ENCODE assay signal across 2 cellular contexts in the genomic region with DNA sequence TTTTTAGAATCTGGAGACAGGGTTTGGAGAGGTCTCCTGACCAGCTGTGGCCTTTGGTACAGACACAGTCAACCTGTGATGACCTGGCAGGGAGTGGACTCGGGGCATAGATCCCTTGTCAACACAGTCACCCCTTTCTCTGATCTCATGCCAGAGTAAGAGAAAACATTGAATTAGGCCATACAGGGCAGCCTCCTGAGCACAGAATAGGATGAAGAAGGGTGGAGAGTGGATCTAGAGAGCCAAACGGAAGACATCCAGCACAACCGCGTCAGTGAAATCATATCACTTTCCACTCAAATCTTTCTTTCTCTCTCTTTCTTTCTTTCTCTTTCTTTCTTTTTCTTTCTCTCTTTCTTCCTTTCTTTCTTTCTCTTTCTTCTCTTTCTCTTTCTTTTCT.
A peak's percentile ranks its signal among the peaks of the same experiment; 100 is the strongest.
TF ChIP-seq lines count a peak whose summit lies in the region.

No MANE protein-coding gene starts in this region.

TF ChIP-seq in IMR-90, 13 proteins besides CTCF, POLR2A, EP300 and RAD21 (continued from another document):
- TF ChIP-seq BHLHE40 (IDR thresholded peaks at IDR 0.05; ENCODE audit: low read depth, low read length) (no peak), RCOR1 (IDR thresholded peaks at IDR 0.05; ENCODE audit: insufficient replicate concordance, low read length) (no peak), NFE2L2 (IDR thresholded peaks at IDR 0.05; ENCODE audit: low read depth, low read length) (no peak), RFX5 (IDR thresholded peaks at IDR 0.05; ENCODE audit: low read depth, low read length) (no peak), MAZ (IDR thresholded peaks at IDR 0.05; ENCODE audit: borderline replicate concordance, low read depth, low read length) (no peak), MXI1 (IDR thresholded peaks at IDR 0.05; ENCODE audit: borderline replicate concordance, low read depth, low read length) (no peak), MAFK (IDR thresholded peaks at IDR 0.05; ENCODE audit: low read depth, low read length) (no peak), CHD1 (IDR thresholded peaks at IDR 0.05; ENCODE audit: low read depth, low read length) (no peak), FOS (IDR thresholded peaks at IDR 0.05; ENCODE audit: low read depth, low read length) (no peak), SMC3 (IDR thresholded peaks at IDR 0.05; ENCODE audit: low read depth, low read length) (no peak)
- TF ChIP-seq, protein P1, sequence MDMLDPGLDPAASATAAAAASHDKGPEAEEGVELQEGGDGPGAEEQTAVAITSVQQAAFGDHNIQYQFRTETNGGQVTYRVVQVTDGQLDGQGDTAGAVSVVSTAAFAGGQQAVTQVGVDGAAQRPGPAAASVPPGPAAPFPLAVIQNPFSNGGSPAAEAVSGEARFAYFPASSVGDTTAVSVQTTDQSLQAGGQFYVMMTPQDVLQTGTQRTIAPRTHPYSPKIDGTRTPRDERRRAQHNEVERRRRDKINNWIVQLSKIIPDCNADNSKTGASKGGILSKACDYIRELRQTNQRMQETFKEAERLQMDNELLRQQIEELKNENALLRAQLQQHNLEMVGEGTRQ (IDR thresholded peaks at IDR 0.05; ENCODE audit: low read depth, low read length): no peak
- TF ChIP-seq, protein P2, sequence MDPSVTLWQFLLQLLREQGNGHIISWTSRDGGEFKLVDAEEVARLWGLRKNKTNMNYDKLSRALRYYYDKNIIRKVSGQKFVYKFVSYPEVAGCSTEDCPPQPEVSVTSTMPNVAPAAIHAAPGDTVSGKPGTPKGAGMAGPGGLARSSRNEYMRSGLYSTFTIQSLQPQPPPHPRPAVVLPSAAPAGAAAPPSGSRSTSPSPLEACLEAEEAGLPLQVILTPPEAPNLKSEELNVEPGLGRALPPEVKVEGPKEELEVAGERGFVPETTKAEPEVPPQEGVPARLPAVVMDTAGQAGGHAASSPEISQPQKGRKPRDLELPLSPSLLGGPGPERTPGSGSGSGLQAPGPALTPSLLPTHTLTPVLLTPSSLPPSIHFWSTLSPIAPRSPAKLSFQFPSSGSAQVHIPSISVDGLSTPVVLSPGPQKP (IDR thresholded peaks at IDR 0.05; ENCODE audit: borderline replicate concordance, low read depth, low read length): no peak

TF ChIP-seq in HepG2, 621 proteins besides CTCF, POLR2A, EP300 and RAD21 (continues in another document):
- TF ChIP-seq TCF7 (IDR thresholded peaks at IDR 0.05; ENCODE audit: low read depth) (peak; percentile 69; the same call in 1 of the 2 replicates), RORA (CRISPR knock-in tag; IDR thresholded peaks at IDR 0.05) (no peak), TEAD3 (CRISPR knock-in tag; optimal IDR thresholded peaks at IDR 0.05; ENCODE audit: borderline replicate concordance) (peak; percentile 21), BHLHE40 (IDR thresholded peaks at IDR 0.05; ENCODE audit: low read length) (0 out of 2 replicates have a peak, but pooled peaks have one; percentile 20), IKZF1 (IDR thresholded peaks at IDR 0.05) (no peak), RARA (CRISPR knock-in tag; IDR thresholded peaks at IDR 0.05) (peak; percentile 90), ZEB1 (IDR thresholded peaks at IDR 0.05; ENCODE audit: insufficient replicate concordance, low read depth) (no peak), SKI (IDR thresholded peaks at IDR 0.05; ENCODE audit: partially characterized antibody) (peak; percentile 16), ZIK1 (CRISPR knock-in tag; IDR thresholded peaks at IDR 0.05; ENCODE audit: borderline replicate concordance, low read depth) (no peak), AGO1 (IDR thresholded peaks at IDR 0.05; ENCODE audit: low read depth, low read length, poor library complexity, severe bottlenecking) (no peak), RXRB (CRISPR knock-in tag; IDR thresholded peaks at IDR 0.05; ENCODE audit: borderline replicate concordance) (peak; percentile 56; the same call in 1 of the 2 replicates), HIVEP1 (CRISPR knock-in tag; IDR thresholded peaks at IDR 0.05) (no peak), ZNF335 (CRISPR knock-in tag; IDR thresholded peaks at IDR 0.05) (no peak), DNMT1 (CRISPR knock-in tag; IDR thresholded peaks at IDR 0.05) (no peak), ZNF839 (CRISPR knock-in tag; IDR thresholded peaks at IDR 0.05; ENCODE audit: borderline replicate concordance) (no peak), FOSL2 (CRISPR knock-in tag; IDR thresholded peaks at IDR 0.05) (0 out of 2 replicates have a peak, but pooled peaks have one; percentile 19), ZNF713 (CRISPR knock-in tag; IDR thresholded peaks at IDR 0.05) (no peak), NFIB (CRISPR knock-in tag; IDR thresholded peaks at IDR 0.05; ENCODE audit: borderline replicate concordance) (no peak), BCL6 (CRISPR knock-in tag; IDR thresholded peaks at IDR 0.05) (0 out of 2 replicates have a peak, but pooled peaks have one; percentile 16), HNRNPK (IDR thresholded peaks at IDR 0.05; ENCODE audit: low read depth, low read length, poor library complexity, severe bottlenecking) (peak; percentile 24), FOXO1 (CRISPR knock-in tag; IDR thresholded peaks at IDR 0.05) (peak; percentile 75; the same call in 1 of the 2 replicates), NR2F2 (IDR thresholded peaks at IDR 0.05; ENCODE audit: borderline replicate concordance, low read depth) (peak; percentile 42; the same call in 1 of the 2 replicates)
- TF ChIP-seq, protein P3, sequence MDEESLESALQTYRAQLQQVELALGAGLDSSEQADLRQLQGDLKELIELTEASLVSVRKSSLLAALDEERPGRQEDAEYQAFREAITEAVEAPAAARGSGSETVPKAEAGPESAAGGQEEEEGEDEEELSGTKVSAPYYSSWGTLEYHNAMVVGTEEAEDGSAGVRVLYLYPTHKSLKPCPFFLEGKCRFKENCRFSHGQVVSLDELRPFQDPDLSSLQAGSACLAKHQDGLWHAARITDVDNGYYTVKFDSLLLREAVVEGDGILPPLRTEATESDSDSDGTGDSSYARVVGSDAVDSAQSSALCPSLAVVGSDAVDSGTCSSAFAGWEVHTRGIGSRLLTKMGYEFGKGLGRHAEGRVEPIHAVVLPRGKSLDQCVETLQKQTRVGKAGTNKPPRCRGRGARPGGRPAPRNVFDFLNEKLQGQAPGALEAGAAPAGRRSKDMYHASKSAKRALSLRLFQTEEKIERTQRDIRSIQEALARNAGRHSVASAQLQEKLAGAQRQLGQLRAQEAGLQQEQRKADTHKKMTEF (CRISPR knock-in tag; IDR thresholded peaks at IDR 0.05): no peak
- TF ChIP-seq, protein P4, sequence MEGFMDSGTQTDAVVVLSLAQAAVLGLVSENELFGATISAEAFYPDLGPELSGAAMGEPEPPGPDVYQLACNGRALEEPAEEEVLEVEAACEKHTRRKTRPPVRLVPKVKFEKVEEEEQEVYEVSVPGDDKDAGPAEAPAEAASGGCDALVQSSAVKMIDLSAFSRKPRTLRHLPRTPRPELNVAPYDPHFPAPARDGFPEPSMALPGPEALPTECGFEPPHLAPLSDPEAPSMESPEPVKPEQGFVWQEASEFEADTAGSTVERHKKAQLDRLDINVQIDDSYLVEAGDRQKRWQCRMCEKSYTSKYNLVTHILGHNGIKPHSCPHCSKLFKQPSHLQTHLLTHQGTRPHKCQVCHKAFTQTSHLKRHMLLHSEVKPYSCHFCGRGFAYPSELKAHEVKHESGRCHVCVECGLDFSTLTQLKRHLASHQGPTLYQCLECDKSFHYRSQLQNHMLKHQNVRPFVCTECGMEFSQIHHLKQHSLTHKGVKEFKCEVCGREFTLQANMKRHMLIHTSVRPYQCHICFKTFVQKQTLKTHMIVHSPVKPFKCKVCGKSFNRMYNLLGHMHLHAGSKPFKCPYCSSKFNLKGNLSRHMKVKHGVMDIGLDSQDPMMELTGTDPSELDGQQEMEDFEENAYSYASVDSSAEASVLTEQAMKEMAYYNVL (CRISPR knock-in tag; IDR thresholded peaks at IDR 0.05; ENCODE audit: borderline replicate concordance): 0 out of 2 replicates have a peak, but pooled peaks have one; percentile 30
- TF ChIP-seq, protein P5, sequence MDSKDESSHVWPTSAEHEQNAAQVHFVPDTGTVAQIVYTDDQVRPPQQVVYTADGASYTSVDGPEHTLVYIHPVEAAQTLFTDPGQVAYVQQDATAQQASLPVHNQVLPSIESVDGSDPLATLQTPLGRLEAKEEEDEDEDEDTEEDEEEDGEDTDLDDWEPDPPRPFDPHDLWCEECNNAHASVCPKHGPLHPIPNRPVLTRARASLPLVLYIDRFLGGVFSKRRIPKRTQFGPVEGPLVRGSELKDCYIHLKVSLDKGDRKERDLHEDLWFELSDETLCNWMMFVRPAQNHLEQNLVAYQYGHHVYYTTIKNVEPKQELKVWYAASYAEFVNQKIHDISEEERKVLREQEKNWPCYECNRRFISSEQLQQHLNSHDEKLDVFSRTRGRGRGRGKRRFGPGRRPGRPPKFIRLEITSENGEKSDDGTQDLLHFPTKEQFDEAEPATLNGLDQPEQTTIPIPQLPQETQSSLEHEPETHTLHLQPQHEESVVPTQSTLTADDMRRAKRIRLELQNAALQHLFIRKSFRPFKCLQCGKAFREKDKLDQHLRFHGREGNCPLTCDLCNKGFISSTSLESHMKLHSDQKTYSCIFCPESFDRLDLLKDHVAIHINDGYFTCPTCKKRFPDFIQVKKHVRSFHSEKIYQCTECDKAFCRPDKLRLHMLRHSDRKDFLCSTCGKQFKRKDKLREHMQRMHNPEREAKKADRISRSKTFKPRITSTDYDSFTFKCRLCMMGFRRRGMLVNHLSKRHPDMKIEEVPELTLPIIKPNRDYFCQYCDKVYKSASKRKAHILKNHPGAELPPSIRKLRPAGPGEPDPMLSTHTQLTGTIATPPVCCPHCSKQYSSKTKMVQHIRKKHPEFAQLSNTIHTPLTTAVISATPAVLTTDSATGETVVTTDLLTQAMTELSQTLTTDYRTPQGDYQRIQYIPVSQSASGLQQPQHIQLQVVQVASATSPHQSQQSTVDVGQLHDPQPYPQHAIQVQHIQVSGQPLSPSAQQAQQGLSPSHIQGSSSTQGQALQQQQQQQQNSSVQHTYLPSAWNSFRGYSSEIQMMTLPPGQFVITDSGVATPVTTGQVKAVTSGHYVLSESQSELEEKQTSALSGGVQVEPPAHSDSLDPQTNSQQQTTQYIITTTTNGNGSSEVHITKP (CRISPR knock-in tag; IDR thresholded peaks at IDR 0.05; ENCODE audit: low read depth): no peak
- TF ChIP-seq, protein P6, sequence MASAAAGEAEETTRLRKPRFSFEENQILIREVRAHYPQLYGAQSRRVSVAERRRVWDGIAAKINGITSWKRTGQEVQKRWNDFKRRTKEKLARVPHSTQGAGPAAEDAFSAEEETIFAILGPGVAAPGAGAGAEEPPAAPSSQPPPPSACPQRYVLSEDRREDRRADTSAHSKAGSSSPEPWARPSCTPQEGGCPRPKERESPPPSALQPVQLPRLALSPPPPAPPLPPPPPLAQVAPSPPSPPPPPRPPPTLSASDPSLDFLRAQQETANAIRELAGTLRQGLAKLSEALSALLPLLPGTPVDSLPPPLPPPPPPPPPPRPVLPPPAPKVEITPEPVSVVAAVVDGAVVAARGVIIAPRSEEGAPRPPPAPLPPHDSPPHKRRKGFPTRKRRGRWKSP (CRISPR knock-in tag; IDR thresholded peaks at IDR 0.05): no peak
- TF ChIP-seq, protein P7, sequence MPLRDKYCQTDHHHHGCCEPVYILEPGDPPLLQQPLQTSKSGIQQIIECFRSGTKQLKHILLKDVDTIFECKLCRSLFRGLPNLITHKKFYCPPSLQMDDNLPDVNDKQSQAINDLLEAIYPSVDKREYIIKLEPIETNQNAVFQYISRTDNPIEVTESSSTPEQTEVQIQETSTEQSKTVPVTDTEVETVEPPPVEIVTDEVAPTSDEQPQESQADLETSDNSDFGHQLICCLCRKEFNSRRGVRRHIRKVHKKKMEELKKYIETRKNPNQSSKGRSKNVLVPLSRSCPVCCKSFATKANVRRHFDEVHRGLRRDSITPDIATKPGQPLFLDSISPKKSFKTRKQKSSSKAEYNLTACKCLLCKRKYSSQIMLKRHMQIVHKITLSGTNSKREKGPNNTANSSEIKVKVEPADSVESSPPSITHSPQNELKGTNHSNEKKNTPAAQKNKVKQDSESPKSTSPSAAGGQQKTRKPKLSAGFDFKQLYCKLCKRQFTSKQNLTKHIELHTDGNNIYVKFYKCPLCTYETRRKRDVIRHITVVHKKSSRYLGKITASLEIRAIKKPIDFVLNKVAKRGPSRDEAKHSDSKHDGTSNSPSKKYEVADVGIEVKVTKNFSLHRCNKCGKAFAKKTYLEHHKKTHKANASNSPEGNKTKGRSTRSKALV (CRISPR knock-in tag; IDR thresholded peaks at IDR 0.05): no peak
- TF ChIP-seq, protein P8, sequence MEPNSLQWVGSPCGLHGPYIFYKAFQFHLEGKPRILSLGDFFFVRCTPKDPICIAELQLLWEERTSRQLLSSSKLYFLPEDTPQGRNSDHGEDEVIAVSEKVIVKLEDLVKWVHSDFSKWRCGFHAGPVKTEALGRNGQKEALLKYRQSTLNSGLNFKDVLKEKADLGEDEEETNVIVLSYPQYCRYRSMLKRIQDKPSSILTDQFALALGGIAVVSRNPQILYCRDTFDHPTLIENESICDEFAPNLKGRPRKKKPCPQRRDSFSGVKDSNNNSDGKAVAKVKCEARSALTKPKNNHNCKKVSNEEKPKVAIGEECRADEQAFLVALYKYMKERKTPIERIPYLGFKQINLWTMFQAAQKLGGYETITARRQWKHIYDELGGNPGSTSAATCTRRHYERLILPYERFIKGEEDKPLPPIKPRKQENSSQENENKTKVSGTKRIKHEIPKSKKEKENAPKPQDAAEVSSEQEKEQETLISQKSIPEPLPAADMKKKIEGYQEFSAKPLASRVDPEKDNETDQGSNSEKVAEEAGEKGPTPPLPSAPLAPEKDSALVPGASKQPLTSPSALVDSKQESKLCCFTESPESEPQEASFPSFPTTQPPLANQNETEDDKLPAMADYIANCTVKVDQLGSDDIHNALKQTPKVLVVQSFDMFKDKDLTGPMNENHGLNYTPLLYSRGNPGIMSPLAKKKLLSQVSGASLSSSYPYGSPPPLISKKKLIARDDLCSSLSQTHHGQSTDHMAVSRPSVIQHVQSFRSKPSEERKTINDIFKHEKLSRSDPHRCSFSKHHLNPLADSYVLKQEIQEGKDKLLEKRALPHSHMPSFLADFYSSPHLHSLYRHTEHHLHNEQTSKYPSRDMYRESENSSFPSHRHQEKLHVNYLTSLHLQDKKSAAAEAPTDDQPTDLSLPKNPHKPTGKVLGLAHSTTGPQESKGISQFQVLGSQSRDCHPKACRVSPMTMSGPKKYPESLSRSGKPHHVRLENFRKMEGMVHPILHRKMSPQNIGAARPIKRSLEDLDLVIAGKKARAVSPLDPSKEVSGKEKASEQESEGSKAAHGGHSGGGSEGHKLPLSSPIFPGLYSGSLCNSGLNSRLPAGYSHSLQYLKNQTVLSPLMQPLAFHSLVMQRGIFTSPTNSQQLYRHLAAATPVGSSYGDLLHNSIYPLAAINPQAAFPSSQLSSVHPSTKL (CRISPR knock-in tag; IDR thresholded peaks at IDR 0.05): peak; percentile 62
- TF ChIP-seq, protein P9, sequence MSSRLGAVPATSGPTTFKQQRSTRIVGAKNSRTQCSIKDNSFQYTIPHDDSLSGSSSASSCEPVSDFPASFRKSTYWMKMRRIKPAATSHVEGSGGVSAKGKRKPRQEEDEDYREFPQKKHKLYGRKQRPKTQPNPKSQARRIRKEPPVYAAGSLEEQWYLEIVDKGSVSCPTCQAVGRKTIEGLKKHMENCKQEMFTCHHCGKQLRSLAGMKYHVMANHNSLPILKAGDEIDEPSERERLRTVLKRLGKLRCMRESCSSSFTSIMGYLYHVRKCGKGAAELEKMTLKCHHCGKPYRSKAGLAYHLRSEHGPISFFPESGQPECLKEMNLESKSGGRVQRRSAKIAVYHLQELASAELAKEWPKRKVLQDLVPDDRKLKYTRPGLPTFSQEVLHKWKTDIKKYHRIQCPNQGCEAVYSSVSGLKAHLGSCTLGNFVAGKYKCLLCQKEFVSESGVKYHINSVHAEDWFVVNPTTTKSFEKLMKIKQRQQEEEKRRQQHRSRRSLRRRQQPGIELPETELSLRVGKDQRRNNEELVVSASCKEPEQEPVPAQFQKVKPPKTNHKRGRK (CRISPR knock-in tag; IDR thresholded peaks at IDR 0.05): peak; percentile 70; the same call in 1 of the 2 replicates
- TF ChIP-seq, protein P10, sequence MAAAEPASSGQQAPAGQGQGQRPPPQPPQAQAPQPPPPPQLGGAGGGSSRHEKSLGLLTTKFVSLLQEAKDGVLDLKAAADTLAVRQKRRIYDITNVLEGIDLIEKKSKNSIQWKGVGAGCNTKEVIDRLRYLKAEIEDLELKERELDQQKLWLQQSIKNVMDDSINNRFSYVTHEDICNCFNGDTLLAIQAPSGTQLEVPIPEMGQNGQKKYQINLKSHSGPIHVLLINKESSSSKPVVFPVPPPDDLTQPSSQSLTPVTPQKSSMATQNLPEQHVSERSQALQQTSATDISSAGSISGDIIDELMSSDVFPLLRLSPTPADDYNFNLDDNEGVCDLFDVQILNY (CRISPR knock-in tag; conservative IDR thresholded peaks at IDR 0.05): no peak
